ENCODE assay signal across 12 cellular contexts in genomic region chr14:51139221-51139681, GRCh38. TPM values are rescaled to one million over a fixed set of nuclear protein-coding genes. Genes with fewer than 3 reads are reported as not detected.
A peak's percentile ranks its signal among the peaks of the same experiment; 100 is the strongest.
DNase-seq lines count a peak whose midpoint lies in the region; ATAC-seq and TF ChIP-seq lines count a peak whose summit lies in the region.
"Had no signal": no experiment of that assay in that cellular context is flagged by ENCODE, and none has a peak within 500 bp of the region (broad histone marks: within the 10 kb centered on the region; RNA-seq: fewer than 3 reads in every experiment).

No MANE protein-coding gene starts in this region.

- 87% methylated on average over 5 of the region's 5 CpGs for WGBS in smooth muscle cell (ENCODE audit: low lambda C conversion rate)

- no peaks in the 10 kb centered on the region for H3K27me3 ChIP-seq in smooth muscle cell (ENCODE audit: low read depth)

- in situ Hi-C loops in G401 (cut with HindIII; ENCODE audit: low sequenced_read_pairs): no loop called here

- H2AFZ ChIP-seq in smooth muscle cell (ENCODE audit: low read depth): no peak overlapping the region

- H3K9me3 Mint-ChIP-seq in neural crest cell: peaks cover 11% of the 10 kb centered on the region
- peaks cover 5% of the 10 kb centered on the region for H3K9me3 Mint-ChIP-seq in stimulated activated effector memory CD8-positive, alpha-beta T cell treated with anti-CD3 and anti-CD28 coated beads, Interleukin-12 subunit alpha, Interleukin-12 subunit beta, amount 100 ng/mL, for 72 hours

- no peak overlapping the region for H3K4me2 ChIP-seq in smooth muscle cell

- H3K27ac ChIP-seq in smooth muscle cell (ENCODE audit: low read depth): no peak overlapping the region

- no peak overlapping the region for H3K4me3 Mint-ChIP-seq in neural crest cell
- no peak overlapping the region for H3K4me3 Mint-ChIP-seq in stimulated activated effector memory CD8-positive, alpha-beta T cell treated with anti-CD3 and anti-CD28 coated beads, Interleukin-12 subunit alpha, Interleukin-12 subunit beta, amount 100 ng/mL, for 72 hours

- H3K4me1 Mint-ChIP-seq in neural crest cell: peaks cover 20% of the 10 kb centered on the region
- no peaks in the 10 kb centered on the region for H3K4me1 Mint-ChIP-seq in stimulated activated effector memory CD8-positive, alpha-beta T cell treated with anti-CD3 and anti-CD28 coated beads, Interleukin-12 subunit alpha, Interleukin-12 subunit beta, amount 100 ng/mL, for 72 hours

- ATAC-seq in stimulated activated effector memory CD8-positive, alpha-beta T cell treated with anti-CD3 and anti-CD28 coated beads, Interleukin-12 subunit alpha, Interleukin-12 subunit beta, amount 100 ng/mL, for 72 hours: no peak
- no peak for ATAC-seq in GM19397 (IDR thresholded peaks at IDR 0.05; ENCODE audit: unreplicated experiment)
- ATAC-seq: GM12878, Panc1 had no signal

- H3K9ac ChIP-seq in smooth muscle cell (ENCODE audit: low read depth): no peak overlapping the region

- H3F3A ChIP-seq in smooth muscle cell (ENCODE audit: low read depth): no peaks in the 10 kb centered on the region

- H3K36me3 Mint-ChIP-seq in neural crest cell (ENCODE audit: low read depth): peaks cover 9% of the 10 kb centered on the region
- no peaks in the 10 kb centered on the region for H3K36me3 Mint-ChIP-seq in stimulated activated effector memory CD8-positive, alpha-beta T cell treated with anti-CD3 and anti-CD28 coated beads, Interleukin-12 subunit alpha, Interleukin-12 subunit beta, amount 100 ng/mL, for 72 hours

- no peaks in the 10 kb centered on the region for H4K20me1 ChIP-seq in smooth muscle cell (ENCODE audit: low read depth)

- no peaks in the 10 kb centered on the region for H3K4me1 ChIP-seq in smooth muscle cell (ENCODE audit: low read depth)

- peak; percentile 8 for DNase-seq in G401 (ENCODE audit: low spot score)
- peak; percentile 8 for DNase-seq in NCI-H460 (ENCODE audit: extremely low read depth, low read depth)
- peak; percentile 60 for DNase-seq in epithelial cell of esophagus (ENCODE audit: low read depth)
- no peak for DNase-seq in neural crest cell (ENCODE audit: low read depth, low spot score)
- no peak for DNase-seq in D341Med (ENCODE audit: low spot score)
- DNase-seq in stimulated activated effector memory CD8-positive, alpha-beta T cell treated with anti-CD3 and anti-CD28 coated beads, Interleukin-12 subunit alpha, Interleukin-12 subunit beta, amount 100 ng/mL, for 72 hours (ENCODE audit: low spot score in 2 of 2): no peak
- no peak for DNase-seq in smooth muscle cell (lab: John Stamatoyannopoulos, UW; ENCODE audit: unreplicated experiment)
- DNase-seq: activated CD8-positive, alpha-beta memory T cell treated with anti-CD3 and anti-CD28 coated beads, Interleukin-2, amount 50 U/mL, for 48 hours; NCI-H146 had no signal

- TF ChIP-seq CTCF in epithelial cell of esophagus (IDR thresholded peaks at IDR 0.05; ENCODE audit: insufficient read depth, low read depth, low read length, missing control alignments) (no peak), neural crest cell (conservative IDR thresholded peaks at IDR 0.05) (no peak), smooth muscle cell (IDR thresholded peaks at IDR 0.05; ENCODE audit: borderline replicate concordance, insufficient read depth, poor library complexity, severe bottlenecking) (no peak)

- no peaks in the 10 kb centered on the region for H3K27me3 Mint-ChIP-seq in neural crest cell (ENCODE audit: low read depth)

- H3K27ac Mint-ChIP-seq in neural crest cell (ENCODE audit: unreplicated experiment): peak overlapping the region; percentile 78
- H3K27ac Mint-ChIP-seq in stimulated activated effector memory CD8-positive, alpha-beta T cell treated with anti-CD3 and anti-CD28 coated beads, Interleukin-12 subunit alpha, Interleukin-12 subunit beta, amount 100 ng/mL, for 72 hours: no peak overlapping the region

- H3K4me3 ChIP-seq in epithelial cell of esophagus (ENCODE audit: low read length) (no peak overlapping the region), smooth muscle cell (no peak overlapping the region)
- H3K4me3 ChIP-seq: GM12878 had no signal

- H3K79me2 ChIP-seq in smooth muscle cell (ENCODE audit: low read depth): no peaks in the 10 kb centered on the region

- H3K36me3 ChIP-seq in smooth muscle cell (ENCODE audit: low read depth): no peaks in the 10 kb centered on the region

- no peaks in the 10 kb centered on the region for H3K9me3 ChIP-seq in smooth muscle cell (replicated peaks; ENCODE audit: low read depth)

RNA-seq across cellular contexts. Expression of gene TRIM9, which starts 44.3 kb away (rescaled TPM):
- 0.31 and 0.41 TPM in 2 replicates for total RNA-seq in G401 (2014; rRNA removed; shearing (Covaris generic))
- total RNA-seq in NCI-H460 (2014; rRNA removed; shearing (Covaris generic)): 0.07 TPM in 1 of 2 replicates, not detected in the other
- 0.35 and 0.42 TPM in 2 replicates for polyA plus RNA-seq in NCI-H460 (2014; cell fraction: nucleus; rRNA removed)
- total RNA-seq in neural crest cell (19.7 and 21.9 TPM in 2 replicates), smooth muscle cell (1.3 and 1.5 TPM in 2 replicates)
- 0.19 and 0.57 TPM in 2 replicates for polyA plus RNA-seq in smooth muscle cell

Comparison
In these comparisons a context has a peak if more than half of its experiments do, and no peak if none do; other contexts are left out.
1. DNase-seq: peak in G401 (single experiment), NCI-H460 (single experiment) and epithelial cell of esophagus (single experiment); none in neural crest cell (single experiment), D341Med (single experiment), stimulated activated effector memory CD8-positive, alpha-beta T cell treated with anti-CD3 and anti-CD28 coated beads, Interleukin-12 subunit alpha, Interleukin-12 subunit beta, amount 100 ng/mL, for 72 hours (0 of 2) and smooth muscle cell (single experiment).